In genomic region chr3:66390013-66390412, GRCh38 we compare ENCODE assay signal across 14 cellular contexts.
A peak's percentile ranks its signal among the peaks of the same experiment; 100 is the strongest.
DNase-seq lines count a peak whose midpoint lies in the region; ATAC-seq and TF ChIP-seq lines count a peak whose summit lies in the region.
"Had no signal": no experiment of that assay in that cellular context is flagged by ENCODE, and none has a peak within 500 bp of the region (broad histone marks: within the 10 kb centered on the region; RNA-seq: fewer than 3 reads in every experiment).

No MANE protein-coding gene starts in this region.

- H3K9me3 ChIP-seq in CD8-positive, alpha-beta memory T cell (ENCODE audit: low read length), result no peaks in the 10 kb centered on the region
- H3K9me3 ChIP-seq in OCI-LY7 (ENCODE audit: low read length), result peaks cover 11% of the 10 kb centered on the region; the same call in 1 of the 2 replicates
- no peaks in the 10 kb centered on the region for H3K9me3 ChIP-seq in effector memory CD4-positive, alpha-beta T cell (ENCODE audit: control insufficient read depth, low read length)
- H3K9me3 ChIP-seq: psoas muscle had no signal

- peak overlapping the region in 5 of 7 donors; percentile 8 to 36 (median 30) for H3K4me3 Mint-ChIP-seq in CD8-positive, alpha-beta memory T cell
- H3K4me3 Mint-ChIP-seq in CD14-positive monocyte, result no peak overlapping the region
- H3K4me3 Mint-ChIP-seq: activated CD8-positive, alpha-beta memory T cell treated with anti-CD3 and anti-CD28 coated beads, Interleukin-2, amount 10 ng/mL, durations not matched to agents 7 days and 5 days had no signal

- peaks cover 77 to 86% (median 84%) of the 10 kb centered on the region in 3 donors for H3K4me1 Mint-ChIP-seq in CD8-positive, alpha-beta memory T cell
- H3K4me1 Mint-ChIP-seq in CD14-positive monocyte, result peaks cover 6% of the 10 kb centered on the region

- no peaks in the 10 kb centered on the region for H3K27me3 Mint-ChIP-seq in CD8-positive, alpha-beta memory T cell
- peaks cover 0 to 2% (median 0%) of the 10 kb centered on the region in 3 donors for H3K27me3 Mint-ChIP-seq in CD14-positive monocyte (ENCODE audit: low read depth in 3 of 3)
- H3K27me3 Mint-ChIP-seq: activated CD8-positive, alpha-beta memory T cell treated with anti-CD3 and anti-CD28 coated beads, Interleukin-2, amount 10 ng/mL, durations not matched to agents 7 days and 5 days had no signal

- ATAC-seq in GM19372 (IDR thresholded peaks at IDR 0.05; ENCODE audit: low read depth, unreplicated experiment) (peak; percentile 25), HG02938 (IDR thresholded peaks at IDR 0.05; ENCODE audit: unreplicated experiment) (peak; percentile 29), HG02759 (IDR thresholded peaks at IDR 0.05; ENCODE audit: unreplicated experiment) (no peak)
- ATAC-seq: activated CD8-positive, alpha-beta memory T cell treated with anti-CD3 and anti-CD28 coated beads, Interleukin-2, amount 10 ng/mL, durations not matched to agents 7 days and 5 days; psoas muscle had no signal

- no peak overlapping the region for H2AFZ ChIP-seq in OCI-LY7 (ENCODE audit: low read length)

- POLR2A ChIA-PET in CD8-positive, alpha-beta memory T cell (lab: Charles Lee), result no interaction called here
- POLR2A ChIA-PET in OCI-LY7 (lab: Charles Lee), result interaction anchor here (0.7 kb wide), 2 partner anchors 107 to 214 kb away, joined by 3 read pairs; no protein-coding TSS in a partner anchor

- intact Hi-C loops in OCI-LY7 (cut with micrococcal nuclease; ENCODE audit: unreplicated experiment), result no loop called here
- intact Hi-C loops in CD14-positive monocyte (cut with micrococcal nuclease), result no loop called here

- BruUV-seq in OCI-LY7 (replicated peaks; lab: Mats Ljungman, UMichigan), result no TSS peak

- H3K79me2 ChIP-seq in OCI-LY7 (ENCODE audit: insufficient read depth, low read depth, low read length), result peaks cover 40% of the 10 kb centered on the region

- peaks cover 16 to 73% (median 31%) of the 10 kb centered on the region in 3 donors for H3K36me3 Mint-ChIP-seq in CD8-positive, alpha-beta memory T cell
- peaks cover 24 to 33% of the 10 kb centered on the region in 2 donors for H3K36me3 Mint-ChIP-seq in CD14-positive monocyte

- H3K27me3 ChIP-seq in CD8-positive, alpha-beta memory T cell (ENCODE audit: insufficient read depth, low read length, poor library complexity, severe bottlenecking), result no peaks in the 10 kb centered on the region
- H3K27me3 ChIP-seq in effector memory CD4-positive, alpha-beta T cell (replicated peaks; ENCODE audit: control insufficient read depth, insufficient read depth, low read length, poor library complexity, severe bottlenecking), result no peaks in the 10 kb centered on the region

- DNase-seq in CD8-positive, alpha-beta memory T cell, result no peak
- DNase-seq in OCI-LY7 (ENCODE audit: low spot score) (peak; percentile 70), ACHN (no peak), CD14-positive monocyte (ENCODE audit: low spot score) (no peak)
- DNase-seq in effector memory CD4-positive, alpha-beta T cell, result no peak
- DNase-seq: activated CD8-positive, alpha-beta memory T cell treated with anti-CD3 and anti-CD28 coated beads, Interleukin-2, amount 10 ng/mL, durations not matched to agents 7 days and 5 days; cortex of kidney; HCEC 1CT; NCI-H2227 treated with DMSO at 0.1 percent for 48 hours; psoas muscle had no signal

- H3K4me1 ChIP-seq in CD8-positive, alpha-beta memory T cell (ENCODE audit: insufficient read depth, low read length), result peaks cover 52% of the 10 kb centered on the region
- H3K4me1 ChIP-seq in OCI-LY7 (ENCODE audit: insufficient read depth, low read length, poor library complexity, severe bottlenecking), result peaks cover 36% of the 10 kb centered on the region
- peaks cover 26% of the 10 kb centered on the region for H3K4me1 ChIP-seq in effector memory CD4-positive, alpha-beta T cell (ENCODE audit: control insufficient read depth, insufficient read depth, low read length, poor library complexity, severe bottlenecking)

- in situ Hi-C loops in ACHN (cut with HindIII; ENCODE audit: low pct_ligation_motif_present, low pct_unique_long_range_greater_than_20kb, low sequenced_read_pairs), result no loop called here

- H3K36me3 ChIP-seq in CD8-positive, alpha-beta memory T cell (ENCODE audit: insufficient read depth, low read length), result peaks cover 18% of the 10 kb centered on the region
- peaks cover 99% of the 10 kb centered on the region for H3K36me3 ChIP-seq in OCI-LY7 (ENCODE audit: insufficient read depth, low read length)
- H3K36me3 ChIP-seq in effector memory CD4-positive, alpha-beta T cell (ENCODE audit: control insufficient read depth, insufficient read depth, low read length), result peaks cover 14% of the 10 kb centered on the region

- 0 out of 2 replicates have a peak, but pooled peaks cover 8% of the 10 kb centered on the region for H4K20me1 ChIP-seq in OCI-LY7 (ENCODE audit: insufficient read depth, low read length)

- TF ChIP-seq CTCF in OCI-LY7 (conservative IDR thresholded peaks at IDR 0.05; ENCODE audit: low read length), result no peak
- no peak for TF ChIP-seq CTCF in CD14-positive monocyte (IDR thresholded peaks at IDR 0.05)

- H3K27ac Mint-ChIP-seq in CD8-positive, alpha-beta memory T cell, result peak overlapping the region in 6 of 8 donors; percentile 12 to 88 (median 36)
- no peak overlapping the region for H3K27ac Mint-ChIP-seq in CD14-positive monocyte
- H3K27ac Mint-ChIP-seq: activated CD8-positive, alpha-beta memory T cell treated with anti-CD3 and anti-CD28 coated beads, Interleukin-2, amount 10 ng/mL, durations not matched to agents 7 days and 5 days had no signal

- peaks cover 0 to 4% (median 0%) of the 10 kb centered on the region in 5 donors for H3K9me3 Mint-ChIP-seq in CD8-positive, alpha-beta memory T cell
- peaks cover 0 to 18% (median 5%) of the 10 kb centered on the region in 7 donors for H3K9me3 Mint-ChIP-seq in CD14-positive monocyte

- no peak overlapping the region for H3K4me3 ChIP-seq in CD8-positive, alpha-beta memory T cell (ENCODE audit: low read length)
- H3K4me3 ChIP-seq in OCI-LY7 (ENCODE audit: low read depth, low read length, poor library complexity, severe bottlenecking), result no peak overlapping the region
- H3K4me3 ChIP-seq in effector memory CD4-positive, alpha-beta T cell (ENCODE audit: insufficient read depth, low read depth, low read length, poor library complexity, severe bottlenecking), result no peak overlapping the region
- H3K4me3 ChIP-seq: psoas muscle had no signal

- no peak overlapping the region for H3K27ac ChIP-seq in CD8-positive, alpha-beta memory T cell (ENCODE audit: low read depth, low read length)
- H3K27ac ChIP-seq in OCI-LY7 (ENCODE audit: low read depth, low read length, poor library complexity, severe bottlenecking), result peak overlapping the region; percentile 64
- no peak overlapping the region for H3K27ac ChIP-seq in effector memory CD4-positive, alpha-beta T cell (ENCODE audit: insufficient read depth, low read length, poor library complexity, severe bottlenecking)
- H3K27ac ChIP-seq: HL-60, psoas muscle had no signal

- peak overlapping the region; percentile 42 for H3K4me2 ChIP-seq in OCI-LY7 (ENCODE audit: low read length)

- H3K9me2 ChIP-seq in OCI-LY7 (ENCODE audit: insufficient read depth, low read length), result no peaks in the 10 kb centered on the region

- CTCF ChIA-PET in CD8-positive, alpha-beta memory T cell (lab: Charles Lee), result no interaction called here
- CTCF ChIA-PET in OCI-LY7 (lab: Charles Lee; ENCODE audit: unreplicated experiment), result no interaction called here

Comparison
In these comparisons a context has a peak if more than half of its experiments do, and no peak if none do; other contexts are left out.
1. H3K27ac Mint-ChIP-seq: peak in CD8-positive, alpha-beta memory T cell (6 of 8); none in CD14-positive monocyte (0 of 7).
2. H3K4me3 Mint-ChIP-seq: peak in CD8-positive, alpha-beta memory T cell (5 of 7); none in CD14-positive monocyte (0 of 2).